In the genomic region with DNA sequence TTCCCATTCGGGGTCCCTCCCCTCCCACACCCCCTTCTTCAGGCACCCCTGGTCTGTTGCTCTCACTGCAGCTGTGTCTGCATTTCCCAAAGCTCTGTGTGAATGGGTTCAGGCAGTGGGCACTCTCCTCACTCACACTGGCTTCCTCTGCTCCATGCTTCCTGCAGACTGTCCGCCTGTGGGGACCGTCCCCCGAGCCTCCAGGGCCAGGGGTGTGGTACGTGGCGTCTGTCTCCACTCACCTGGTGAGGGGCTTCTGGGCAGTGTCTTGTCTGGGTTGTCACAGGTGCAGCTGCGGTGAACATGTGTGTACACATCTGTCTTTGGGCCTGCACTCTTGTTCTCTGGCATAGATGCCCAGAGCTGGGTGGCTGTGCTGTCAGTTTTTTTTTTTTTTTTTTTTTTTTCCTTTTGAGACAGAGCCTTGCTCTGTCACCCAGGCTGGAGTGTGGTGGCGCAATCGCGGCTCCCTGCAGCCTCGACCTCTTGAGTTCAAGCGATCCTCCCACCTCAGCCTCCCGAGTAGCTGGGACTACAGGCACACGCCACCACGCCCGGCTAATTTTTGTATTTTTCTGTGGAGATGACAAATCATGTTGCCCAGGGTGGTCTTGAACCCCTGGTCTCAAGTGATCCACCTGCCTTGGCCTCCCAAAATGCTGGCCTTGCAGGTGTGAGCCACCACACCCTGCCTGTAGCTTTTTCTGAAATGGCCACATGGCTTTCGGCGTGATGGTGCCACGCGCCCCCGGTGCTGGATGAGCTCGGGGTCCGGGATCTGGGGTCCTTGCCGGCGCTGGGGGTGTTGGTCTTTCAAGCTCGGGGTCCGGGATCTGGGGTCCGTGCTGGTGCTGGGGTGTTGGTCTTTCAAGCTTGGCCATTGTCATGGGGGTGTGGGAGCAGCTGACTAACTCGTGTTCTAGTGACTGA, we compare ENCODE assay signal across 17 cellular contexts. TPM values are rescaled to one million over a fixed set of nuclear protein-coding genes. Genes with fewer than 3 reads are reported as not detected.
DNase-seq lines count a peak whose midpoint lies in the region; ATAC-seq, FAIRE-seq and TF ChIP-seq lines count a peak whose summit lies in the region.
"Had no signal": no experiment of that assay in that cellular context is flagged by ENCODE, and none has a peak within 500 bp of the region (broad histone marks: within the 10 kb centered on the region; RNA-seq: fewer than 3 reads in every experiment).

No MANE protein-coding gene starts in this region.

- no peaks in the 10 kb centered on the region for H3K79me2 ChIP-seq in HepG2 (ENCODE audit: insufficient read depth, low read length)
- peaks cover 9% of the 10 kb centered on the region for H3K79me2 ChIP-seq in osteoblast (ENCODE audit: insufficient read depth, low read length)

- no peaks in the 10 kb centered on the region for H3K9me3 ChIP-seq in BLaER1
- no peaks in the 10 kb centered on the region for H3K9me3 ChIP-seq in HepG2 (ENCODE audit: low read length)
- no peaks in the 10 kb centered on the region for H3K9me3 ChIP-seq in osteoblast (ENCODE audit: low read depth, low read length)

- no peak for DNase-seq in activated naive CD4-positive, alpha-beta T cell treated with anti-CD3 and anti-CD28 coated beads, Interleukin-2, amount 10 ng/mL, durations not matched to agents 7 days and 5 days
- DNase-seq in activated naive CD4-positive, alpha-beta T cell treated with Interleukin-2 at 50 U/mL for 16 hours = no peak
- DNase-seq in HepG2 (ENCODE audit: low spot score) = no peak
- DNase-seq in activated CD4-positive, alpha-beta T cell treated with anti-CD3 and anti-CD28 coated beads, Interleukin-2, amount 50 U/mL, for 4 hours = no peak
- DNase-seq in iPS-NIHi7 (ENCODE audit: extremely low spot score) = no peak
- DNase-seq in osteoblast (ENCODE audit: insufficient read length, low spot score, missing footprints) = no peak
- DNase-seq: 8988T; C1 segment of cervical spinal cord; CD4-positive, alpha-beta memory T cell; DMS79; GF-D8; HCEC 1CT; HFFc6 had no signal

- ATAC-seq in HepG2 = no peak

- intact Hi-C loops in HepG2 (cut with micrococcal nuclease; ENCODE audit: unreplicated experiment) = no loop called here

- CTCF ChIA-PET in activated naive CD4-positive, alpha-beta T cell treated with anti-CD3 and anti-CD28 coated beads, Interleukin-2, amount 10 ng/mL, durations not matched to agents 7 days and 5 days (lab: Charles Lee) = interaction anchor here (1.3 kb wide), 1 partner anchor 10 kb away, joined by 5 read pairs; no protein-coding TSS in a partner anchor
- CTCF ChIA-PET in HepG2 (lab: Yijun Ruan, JAX; ENCODE audit: low intra/inter-chr PET ratio, low total read pairs) = no interaction called here

- H3K27me3 ChIP-seq in BLaER1 (no peaks in the 10 kb centered on the region), HepG2 (ENCODE audit: control insufficient read depth in 1 of 2, insufficient read depth in 2 of 2, low read length in 2 of 2) (no peaks in the 10 kb centered on the region), osteoblast (ENCODE audit: insufficient read depth, low read length) (no peaks in the 10 kb centered on the region)

- H3K36me3 ChIP-seq in BLaER1 (peaks cover 44% of the 10 kb centered on the region), HepG2 (replicated peaks in 1 of 2; ENCODE audit: control insufficient read depth in 1 of 2, insufficient read depth in 2 of 2, low read length in 2 of 2) (peaks cover 13 to 25% of the 10 kb centered on the region in 2 experiments; a peak in 4 of 5 replicates), osteoblast (ENCODE audit: insufficient read depth, low read length) (peaks cover under 1% of the 10 kb centered on the region)

- BruUV-seq in HepG2 (replicated peaks; lab: Mats Ljungman, UMichigan) = no TSS peak

- no peak for TF ChIP-seq POLR2A in HepG2 (IDR thresholded peaks at IDR 0.05; ENCODE audit: insufficient read depth in 1 of 2, low read depth in 2 of 2, low read length in 2 of 2)

- POLR2A ChIA-PET in HepG2 (lab: Yijun Ruan, JAX) = no interaction called here

- no peaks in the 10 kb centered on the region; the same call in 1 of the 2 replicates for H4K20me1 ChIP-seq in BLaER1
- no peaks in the 10 kb centered on the region for H4K20me1 ChIP-seq in HepG2 (ENCODE audit: insufficient read depth, low read length)
- no peaks in the 10 kb centered on the region for H4K20me1 ChIP-seq in osteoblast (ENCODE audit: insufficient read depth, low read length)

- no peak overlapping the region for H3K4me3 ChIP-seq in BLaER1
- no peak overlapping the region for H3K4me3 ChIP-seq in HepG2 (replicated peaks in 1 of 3; ENCODE audit: insufficient read depth in 1 of 3, low read depth in 2 of 3, low read length in 3 of 3)
- H3K4me3 ChIP-seq in osteoblast (ENCODE audit: insufficient read depth, low read length) = no peak overlapping the region

- 95% methylated on average over 29 of the region's 29 CpGs for WGBS in HepG2 (ENCODE audit: low lambda C conversion rate)

- H3K4me1 ChIP-seq in BLaER1 = peaks cover 98% of the 10 kb centered on the region
- no peaks in the 10 kb centered on the region for H3K4me1 ChIP-seq in HepG2 (ENCODE audit: insufficient read depth, low read length)
- peaks cover 2% of the 10 kb centered on the region for H3K4me1 ChIP-seq in osteoblast (ENCODE audit: insufficient read depth, low read length)

- H3K27ac ChIP-seq in BLaER1 (peak overlapping the region; percentile 51; the same call in 1 of the 2 replicates), VCaP (peak overlapping the region; percentile 100), HepG2 (ENCODE audit: extremely low read length, insufficient read depth, low read length) (no peak overlapping the region), osteoblast (ENCODE audit: low read depth, low read length) (no peak overlapping the region)

- peak overlapping the region; percentile 69; the same call in 1 of the 2 replicates for H3K4me2 ChIP-seq in BLaER1
- H3K4me2 ChIP-seq in HepG2 (ENCODE audit: low read depth, low read length) = no peak overlapping the region
- no peak overlapping the region for H3K4me2 ChIP-seq in osteoblast (ENCODE audit: insufficient read depth, low read length)

- no peak for FAIRE-seq in HepG2 (lab: Jason Lieb, UNC)
- FAIRE-seq: GM19239 had no signal

- in situ Hi-C loops in HepG2 (cut with HindIII; ENCODE audit: extremely low pct_ligation_motif_present, low pct_unique_long_range_greater_than_20kb) = no loop called here

- peaks cover 42% of the 10 kb centered on the region for H3K36me3 Mint-ChIP-seq in activated naive CD4-positive, alpha-beta T cell treated with anti-CD3 and anti-CD28 coated beads, Interleukin-2, amount 10 ng/mL, durations not matched to agents 7 days and 5 days

- no peak overlapping the region for H3K4me3 Mint-ChIP-seq in activated naive CD4-positive, alpha-beta T cell treated with anti-CD3 and anti-CD28 coated beads, Interleukin-2, amount 10 ng/mL, durations not matched to agents 7 days and 5 days
- H3K4me3 Mint-ChIP-seq: HFFc6 had no signal

- TF ChIP-seq EP300 in HepG2 (IDR thresholded peaks at IDR 0.05; ENCODE audit: low read depth in 2 of 2, low read length in 2 of 2) (no peak), HepG2 (CRISPR knock-in tag; IDR thresholded peaks at IDR 0.05; ENCODE audit: borderline replicate concordance) (no peak)

- TF ChIP-seq RAD21 in HepG2 (CRISPR knock-in tag; IDR thresholded peaks at IDR 0.05) = no peak

- peaks cover 51% of the 10 kb centered on the region for H3K4me1 Mint-ChIP-seq in activated naive CD4-positive, alpha-beta T cell treated with anti-CD3 and anti-CD28 coated beads, Interleukin-2, amount 10 ng/mL, durations not matched to agents 7 days and 5 days

- H3K9me3 Mint-ChIP-seq in activated naive CD4-positive, alpha-beta T cell treated with anti-CD3 and anti-CD28 coated beads, Interleukin-2, amount 10 ng/mL, durations not matched to agents 7 days and 5 days = no peaks in the 10 kb centered on the region
- H3K9me3 Mint-ChIP-seq: HFFc6 had no signal

- no peak for TF ChIP-seq CTCF in VCaP (conservative IDR thresholded peaks at IDR 0.05)
- TF ChIP-seq CTCF in HepG2 (CRISPR knock-in tag; IDR thresholded peaks at IDR 0.05) = no peak
- TF ChIP-seq CTCF in osteoblast (IDR thresholded peaks at IDR 0.05; ENCODE audit: extremely low read depth, low read depth, low read length) = no peak

- H3K9ac ChIP-seq in BLaER1 = no peak overlapping the region
- H3K9ac ChIP-seq in HepG2 (ENCODE audit: insufficient read depth, low read depth, low read length) = no peak overlapping the region

- H3K27me3 Mint-ChIP-seq in activated naive CD4-positive, alpha-beta T cell treated with anti-CD3 and anti-CD28 coated beads, Interleukin-2, amount 10 ng/mL, durations not matched to agents 7 days and 5 days = no peaks in the 10 kb centered on the region
- H3K27me3 Mint-ChIP-seq: CD4-positive, alpha-beta memory T cell had no signal

- peak overlapping the region; percentile 55 for H3K27ac Mint-ChIP-seq in activated naive CD4-positive, alpha-beta T cell treated with anti-CD3 and anti-CD28 coated beads, Interleukin-2, amount 10 ng/mL, durations not matched to agents 7 days and 5 days
- H3K27ac Mint-ChIP-seq: HFFc6 had no signal

- H2AFZ ChIP-seq in HepG2 (ENCODE audit: low read length) (no peak overlapping the region), osteoblast (ENCODE audit: low read length) (no peak overlapping the region)

TF ChIP-seq in HepG2, 621 proteins besides CTCF, POLR2A, EP300 and RAD21 (continues in another document):
- no peak for TF ChIP-seq SMAD1 (CRISPR knock-in tag; IDR thresholded peaks at IDR 0.05; ENCODE audit: borderline replicate concordance, low read depth)

RNA-seq across cellular contexts. Expression of gene ZNF750, which starts 56.5 kb away (rescaled TPM):
- not detected in 2 replicates for total RNA-seq in HepG2 (2016; rRNA removed; fragmentation: Illumina TruSeq; extraction: Trizol)
- not detected in 2 replicates for total RNA-seq in HepG2 (2016; cell fraction: cytosol; rRNA removed; fragmentation: Illumina TruSeq; extraction: Trizol; ENCODE audit: low read depth)
- total RNA-seq in HepG2 (2016; cell fraction: insoluble cytoplasmic fraction; rRNA removed; fragmentation: Illumina TruSeq; extraction: Trizol) = not detected in 2 replicates
- total RNA-seq in HepG2 (2016; cell fraction: membrane; rRNA removed; fragmentation: Illumina TruSeq; extraction: Trizol) = not detected in 2 replicates
- total RNA-seq in HepG2 (2016; cell fraction: nucleus; rRNA removed; fragmentation: Illumina TruSeq; extraction: Trizol) = not detected in 2 replicates
- not detected in 2 replicates for polyA plus RNA-seq in HepG2 (2011; rRNA removed)
- polyA plus RNA-seq in HepG2 (2011; cell fraction: cytosol; rRNA removed) = not detected in 2 replicates
- polyA plus RNA-seq in HepG2 (2011; cell fraction: nucleus; rRNA removed) = not detected in 2 replicates
- 0.03 and 0.05 TPM in 2 replicates for polyA plus RNA-seq in HepG2 (2012)
- polyA plus RNA-seq in HepG2 (2016; cell fraction: cytosol; fragmentation: Illumina TruSeq; extraction: Trizol; ENCODE audit: low read depth) = not detected in 2 replicates
- polyA plus RNA-seq in HepG2 (2016; cell fraction: insoluble cytoplasmic fraction; fragmentation: Illumina TruSeq; extraction: Trizol; ENCODE audit: low read depth) = not detected in 2 replicates
- polyA plus RNA-seq in HepG2 (2016; cell fraction: membrane; fragmentation: Illumina TruSeq; extraction: Trizol; ENCODE audit: low read depth) = not detected in 2 replicates
- polyA plus RNA-seq in HepG2 (2016; cell fraction: nucleus; fragmentation: Illumina TruSeq; extraction: Trizol; ENCODE audit: insufficient read depth, low read depth) = not detected in 2 replicates
- not detected in 2 replicates for polyA minus RNA-seq in HepG2 (2011; rRNA and poly(A)+ RNA removed; ENCODE audit: low replicate concordance)
- polyA minus RNA-seq in HepG2 (2011; cell fraction: cytosol; rRNA and poly(A)+ RNA removed) = not detected in 2 replicates
- polyA minus RNA-seq in HepG2 (2011; cell fraction: nucleus; rRNA and poly(A)+ RNA removed) = not detected in 2 replicates
- not detected in 2 replicates for total RNA-seq in osteoblast
- total RNA-seq: CD4-positive, alpha-beta memory T cell; H4; HFFc6 had no signal
- polyA plus RNA-seq: CD4-positive, alpha-beta memory T cell had no signal

Comparison
In these comparisons a context has a peak if more than half of its experiments do, and no peak if none do; other contexts are left out.
1. H3K27ac ChIP-seq: peak in BLaER1 (single experiment) and VCaP (single experiment); none in HepG2 (single experiment) and osteoblast (single experiment).